1 cellular context compared by ENCODE assay signal in the genomic region with DNA sequence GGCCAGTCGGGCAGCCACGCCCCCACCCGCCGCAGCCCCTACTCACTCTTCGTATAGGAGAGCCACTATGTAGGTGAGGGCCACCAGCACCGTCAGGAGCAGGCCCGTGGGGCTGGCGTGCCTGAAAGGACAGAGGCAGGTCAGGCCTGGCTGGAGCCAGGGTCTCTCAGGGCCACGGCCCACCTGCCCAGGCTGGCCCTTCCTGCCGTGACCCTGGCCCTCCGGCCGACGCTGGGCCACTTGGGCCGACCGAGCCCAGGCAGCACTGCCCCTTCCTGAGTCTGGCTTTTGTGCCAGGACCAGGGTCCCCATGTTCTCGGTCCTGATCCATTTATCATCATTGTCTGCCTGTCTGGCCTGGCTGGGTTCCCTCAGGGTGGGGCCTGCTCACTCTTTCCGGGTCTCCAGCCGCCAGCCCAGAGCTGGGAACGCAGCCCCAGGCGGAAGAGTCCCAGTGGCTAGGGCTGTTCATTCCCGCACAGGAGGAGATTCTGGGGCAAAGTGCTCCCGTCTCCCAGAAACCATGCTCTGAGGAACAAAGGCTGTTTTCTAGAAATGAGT.
TF ChIP-seq lines count a peak whose summit lies in the region.

No MANE protein-coding gene starts in this region.

TF ChIP-seq in HepG2, 621 proteins besides CTCF, POLR2A, EP300 and RAD21:
- TF ChIP-seq, protein P1, sequence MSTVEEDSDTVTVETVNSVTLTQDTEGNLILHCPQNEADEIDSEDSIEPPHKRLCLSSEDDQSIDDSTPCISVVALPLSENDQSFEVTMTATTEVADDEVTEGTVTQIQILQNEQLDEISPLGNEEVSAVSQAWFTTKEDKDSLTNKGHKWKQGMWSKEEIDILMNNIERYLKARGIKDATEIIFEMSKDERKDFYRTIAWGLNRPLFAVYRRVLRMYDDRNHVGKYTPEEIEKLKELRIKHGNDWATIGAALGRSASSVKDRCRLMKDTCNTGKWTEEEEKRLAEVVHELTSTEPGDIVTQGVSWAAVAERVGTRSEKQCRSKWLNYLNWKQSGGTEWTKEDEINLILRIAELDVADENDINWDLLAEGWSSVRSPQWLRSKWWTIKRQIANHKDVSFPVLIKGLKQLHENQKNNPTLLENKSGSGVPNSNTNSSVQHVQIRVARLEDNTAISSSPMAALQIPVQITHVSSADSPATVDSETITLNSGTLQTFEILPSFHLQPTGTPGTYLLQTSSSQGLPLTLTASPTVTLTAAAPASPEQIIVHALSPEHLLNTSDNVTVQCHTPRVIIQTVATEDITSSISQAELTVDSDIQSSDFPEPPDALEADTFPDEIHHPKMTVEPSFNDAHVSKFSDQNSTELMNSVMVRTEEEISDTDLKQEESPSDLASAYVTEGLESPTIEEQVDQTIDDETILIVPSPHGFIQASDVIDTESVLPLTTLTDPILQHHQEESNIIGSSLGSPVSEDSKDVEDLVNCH (CRISPR knock-in tag; IDR thresholded peaks at IDR 0.05), result no peak
- TF ChIP-seq, protein P2, sequence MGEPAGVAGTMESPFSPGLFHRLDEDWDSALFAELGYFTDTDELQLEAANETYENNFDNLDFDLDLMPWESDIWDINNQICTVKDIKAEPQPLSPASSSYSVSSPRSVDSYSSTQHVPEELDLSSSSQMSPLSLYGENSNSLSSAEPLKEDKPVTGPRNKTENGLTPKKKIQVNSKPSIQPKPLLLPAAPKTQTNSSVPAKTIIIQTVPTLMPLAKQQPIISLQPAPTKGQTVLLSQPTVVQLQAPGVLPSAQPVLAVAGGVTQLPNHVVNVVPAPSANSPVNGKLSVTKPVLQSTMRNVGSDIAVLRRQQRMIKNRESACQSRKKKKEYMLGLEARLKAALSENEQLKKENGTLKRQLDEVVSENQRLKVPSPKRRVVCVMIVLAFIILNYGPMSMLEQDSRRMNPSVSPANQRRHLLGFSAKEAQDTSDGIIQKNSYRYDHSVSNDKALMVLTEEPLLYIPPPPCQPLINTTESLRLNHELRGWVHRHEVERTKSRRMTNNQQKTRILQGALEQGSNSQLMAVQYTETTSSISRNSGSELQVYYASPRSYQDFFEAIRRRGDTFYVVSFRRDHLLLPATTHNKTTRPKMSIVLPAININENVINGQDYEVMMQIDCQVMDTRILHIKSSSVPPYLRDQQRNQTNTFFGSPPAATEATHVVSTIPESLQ (CRISPR knock-in tag; conservative IDR thresholded peaks at IDR 0.05), result no peak
- TF ChIP-seq, protein P3, sequence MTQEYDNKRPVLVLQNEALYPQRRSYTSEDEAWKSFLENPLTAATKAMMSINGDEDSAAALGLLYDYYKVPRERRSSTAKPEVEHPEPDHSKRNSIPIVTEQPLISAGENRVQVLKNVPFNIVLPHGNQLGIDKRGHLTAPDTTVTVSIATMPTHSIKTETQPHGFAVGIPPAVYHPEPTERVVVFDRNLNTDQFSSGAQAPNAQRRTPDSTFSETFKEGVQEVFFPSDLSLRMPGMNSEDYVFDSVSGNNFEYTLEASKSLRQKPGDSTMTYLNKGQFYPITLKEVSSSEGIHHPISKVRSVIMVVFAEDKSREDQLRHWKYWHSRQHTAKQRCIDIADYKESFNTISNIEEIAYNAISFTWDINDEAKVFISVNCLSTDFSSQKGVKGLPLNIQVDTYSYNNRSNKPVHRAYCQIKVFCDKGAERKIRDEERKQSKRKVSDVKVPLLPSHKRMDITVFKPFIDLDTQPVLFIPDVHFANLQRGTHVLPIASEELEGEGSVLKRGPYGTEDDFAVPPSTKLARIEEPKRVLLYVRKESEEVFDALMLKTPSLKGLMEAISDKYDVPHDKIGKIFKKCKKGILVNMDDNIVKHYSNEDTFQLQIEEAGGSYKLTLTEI (CRISPR knock-in tag; conservative IDR thresholded peaks at IDR 0.05), result no peak
- TF ChIP-seq, protein P4, sequence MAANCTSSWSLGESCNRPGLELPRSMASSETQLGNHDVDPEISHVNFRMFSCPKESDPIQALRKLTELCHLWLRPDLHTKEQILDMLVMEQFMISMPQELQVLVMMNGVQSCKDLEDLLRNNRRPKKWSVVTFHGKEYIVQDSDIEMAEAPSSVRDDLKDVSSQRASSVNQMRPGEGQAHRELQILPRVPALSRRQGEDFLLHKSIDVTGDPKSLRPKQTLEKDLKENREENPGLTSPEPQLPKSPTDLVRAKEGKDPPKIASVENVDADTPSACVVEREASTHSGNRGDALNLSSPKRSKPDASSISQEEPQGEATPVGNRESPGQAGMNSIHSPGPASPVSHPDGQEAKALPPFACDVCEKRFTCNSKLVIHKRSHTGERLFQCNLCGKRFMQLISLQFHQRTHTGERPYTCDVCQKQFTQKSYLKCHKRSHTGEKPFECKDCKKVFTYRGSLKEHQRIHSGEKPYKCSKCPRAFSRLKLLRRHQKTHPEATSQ (CRISPR knock-in tag; IDR thresholded peaks at IDR 0.05; ENCODE audit: borderline replicate concordance), result no peak
- TF ChIP-seq IKZF4 (CRISPR knock-in tag; IDR thresholded peaks at IDR 0.05; ENCODE audit: borderline replicate concordance, low read depth, not compliant biosample characterization) (no peak), ZSCAN22 (CRISPR knock-in tag; IDR thresholded peaks at IDR 0.05) (no peak), NFYB (CRISPR knock-in tag; IDR thresholded peaks at IDR 0.05) (no peak), CC2D1A (CRISPR knock-in tag; IDR thresholded peaks at IDR 0.05) (no peak), GLI4 (CRISPR knock-in tag; IDR thresholded peaks at IDR 0.05; ENCODE audit: borderline replicate concordance) (no peak), ZNF430 (CRISPR knock-in tag; IDR thresholded peaks at IDR 0.05) (no peak), LCORL (IDR thresholded peaks at IDR 0.05) (no peak), LCORL (CRISPR knock-in tag; IDR thresholded peaks at IDR 0.05) (no peak)
- TF ChIP-seq, protein P5, sequence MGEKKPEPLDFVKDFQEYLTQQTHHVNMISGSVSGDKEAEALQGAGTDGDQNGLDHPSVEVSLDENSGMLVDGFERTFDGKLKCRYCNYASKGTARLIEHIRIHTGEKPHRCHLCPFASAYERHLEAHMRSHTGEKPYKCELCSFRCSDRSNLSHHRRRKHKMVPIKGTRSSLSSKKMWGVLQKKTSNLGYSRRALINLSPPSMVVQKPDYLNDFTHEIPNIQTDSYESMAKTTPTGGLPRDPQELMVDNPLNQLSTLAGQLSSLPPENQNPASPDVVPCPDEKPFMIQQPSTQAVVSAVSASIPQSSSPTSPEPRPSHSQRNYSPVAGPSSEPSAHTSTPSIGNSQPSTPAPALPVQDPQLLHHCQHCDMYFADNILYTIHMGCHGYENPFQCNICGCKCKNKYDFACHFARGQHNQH (CRISPR knock-in tag; IDR thresholded peaks at IDR 0.05), result no peak
- TF ChIP-seq, protein P6, sequence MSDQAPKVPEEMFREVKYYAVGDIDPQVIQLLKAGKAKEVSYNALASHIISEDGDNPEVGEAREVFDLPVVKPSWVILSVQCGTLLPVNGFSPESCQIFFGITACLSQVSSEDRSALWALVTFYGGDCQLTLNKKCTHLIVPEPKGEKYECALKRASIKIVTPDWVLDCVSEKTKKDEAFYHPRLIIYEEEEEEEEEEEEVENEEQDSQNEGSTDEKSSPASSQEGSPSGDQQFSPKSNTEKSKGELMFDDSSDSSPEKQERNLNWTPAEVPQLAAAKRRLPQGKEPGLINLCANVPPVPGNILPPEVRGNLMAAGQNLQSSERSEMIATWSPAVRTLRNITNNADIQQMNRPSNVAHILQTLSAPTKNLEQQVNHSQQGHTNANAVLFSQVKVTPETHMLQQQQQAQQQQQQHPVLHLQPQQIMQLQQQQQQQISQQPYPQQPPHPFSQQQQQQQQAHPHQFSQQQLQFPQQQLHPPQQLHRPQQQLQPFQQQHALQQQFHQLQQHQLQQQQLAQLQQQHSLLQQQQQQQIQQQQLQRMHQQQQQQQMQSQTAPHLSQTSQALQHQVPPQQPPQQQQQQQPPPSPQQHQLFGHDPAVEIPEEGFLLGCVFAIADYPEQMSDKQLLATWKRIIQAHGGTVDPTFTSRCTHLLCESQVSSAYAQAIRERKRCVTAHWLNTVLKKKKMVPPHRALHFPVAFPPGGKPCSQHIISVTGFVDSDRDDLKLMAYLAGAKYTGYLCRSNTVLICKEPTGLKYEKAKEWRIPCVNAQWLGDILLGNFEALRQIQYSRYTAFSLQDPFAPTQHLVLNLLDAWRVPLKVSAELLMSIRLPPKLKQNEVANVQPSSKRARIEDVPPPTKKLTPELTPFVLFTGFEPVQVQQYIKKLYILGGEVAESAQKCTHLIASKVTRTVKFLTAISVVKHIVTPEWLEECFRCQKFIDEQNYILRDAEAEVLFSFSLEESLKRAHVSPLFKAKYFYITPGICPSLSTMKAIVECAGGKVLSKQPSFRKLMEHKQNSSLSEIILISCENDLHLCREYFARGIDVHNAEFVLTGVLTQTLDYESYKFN (CRISPR knock-in tag; conservative IDR thresholded peaks at IDR 0.05), result no peak
- TF ChIP-seq, protein P7, sequence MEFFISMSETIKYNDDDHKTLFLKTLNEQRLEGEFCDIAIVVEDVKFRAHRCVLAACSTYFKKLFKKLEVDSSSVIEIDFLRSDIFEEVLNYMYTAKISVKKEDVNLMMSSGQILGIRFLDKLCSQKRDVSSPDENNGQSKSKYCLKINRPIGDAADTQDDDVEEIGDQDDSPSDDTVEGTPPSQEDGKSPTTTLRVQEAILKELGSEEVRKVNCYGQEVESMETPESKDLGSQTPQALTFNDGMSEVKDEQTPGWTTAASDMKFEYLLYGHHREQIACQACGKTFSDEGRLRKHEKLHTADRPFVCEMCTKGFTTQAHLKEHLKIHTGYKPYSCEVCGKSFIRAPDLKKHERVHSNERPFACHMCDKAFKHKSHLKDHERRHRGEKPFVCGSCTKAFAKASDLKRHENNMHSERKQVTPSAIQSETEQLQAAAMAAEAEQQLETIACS (CRISPR knock-in tag; IDR thresholded peaks at IDR 0.05), result no peak
